Comparison of ENCODE assay signal across 8 cellular contexts in genomic region chr10:29448756-29449592, GRCh38.
A peak's percentile ranks its signal among the peaks of the same experiment; 100 is the strongest.
DNase-seq lines count a peak whose midpoint lies in the region; ATAC-seq and TF ChIP-seq lines count a peak whose summit lies in the region.
"Not testable (repeated sequence)": the region's sequence is repeated elsewhere in the genome, so short reads cannot be mapped to it uniquely, and the experiment has no call there.

No MANE protein-coding gene starts in this region.

- DNase-seq in NCI-H1092 treated with DMSO at 0.1 percent for 48 hours (lab: John Stamatoyannopoulos, UW): peak; percentile 27
- DNase-seq in activated naive CD4-positive, alpha-beta T cell treated with anti-CD3 and anti-CD28 coated beads, Interleukin-2, amount 50 U/mL, for 16 hours: peak; percentile 76
- DNase-seq in Right ventricle myocardium inferior (ENCODE audit: missing footprints): peak; percentile 93
- DNase-seq in thyroid gland: peak; percentile 82 to 85

- not testable (repeated sequence) for H3K4me2 ChIP-seq in parathyroid adenoma (ENCODE audit: low read length)

- peak; percentile 74 for TF ChIP-seq CTCF in GM12872 (IDR thresholded peaks at IDR 0.05; ENCODE audit: insufficient read depth, low read depth, low read length)
- TF ChIP-seq CTCF in parathyroid adenoma (IDR thresholded peaks at IDR 0.05): peak; percentile 85
- peak; percentile 49 to 90 (median 69) for TF ChIP-seq CTCF in thyroid gland (IDR thresholded peaks at IDR 0.05)

- not testable (repeated sequence) for H3K4me3 ChIP-seq in parathyroid adenoma (ENCODE audit: low read depth, low read length); thyroid gland (replicated peaks in 1 of 3)

- not testable (repeated sequence) for H2AFZ ChIP-seq in parathyroid adenoma

- H3K27me3 ChIP-seq in parathyroid adenoma (ENCODE audit: control insufficient read depth, insufficient read depth, low read length); thyroid gland: not testable (repeated sequence)

- not testable (repeated sequence) for H3K9ac ChIP-seq in parathyroid adenoma

- H3K27ac ChIP-seq in parathyroid adenoma, thyroid gland: not testable (repeated sequence)

- H3K9me3 ChIP-seq in parathyroid adenoma (ENCODE audit: control insufficient read depth, low read length); thyroid gland: not testable (repeated sequence)

- not testable (repeated sequence) for H3K27ac Mint-ChIP-seq in T-helper 1 cell treated with Interleukin-12 subunit alpha and Interleukin-12 subunit beta and Interleukin-4 antibody, amounts not matched to agents 30 μg/mL and 1 μg/mL, for 36 hours

- ATAC-seq in HG02623 (IDR thresholded peaks at IDR 0.05; ENCODE audit: unreplicated experiment) (peak; percentile 76), Right ventricle myocardium inferior (peak; percentile 91)

- 35 to 47% methylated on average over 15 to 21 of the region's 21 CpGs for WGBS in thyroid gland, 2 donors

- H3K27me3 Mint-ChIP-seq in T-helper 1 cell treated with Interleukin-12 subunit alpha and Interleukin-12 subunit beta and Interleukin-4 antibody, amounts not matched to agents 30 μg/mL and 1 μg/mL, for 36 hours (ENCODE audit: low read depth): not testable (repeated sequence)

- H3K79me2 ChIP-seq in parathyroid adenoma: peaks cover 25% of the 10 kb centered on the region

- not testable (repeated sequence) for H3K4me1 ChIP-seq in parathyroid adenoma, thyroid gland

- peaks cover 21% of the 10 kb centered on the region for H3K4me1 Mint-ChIP-seq in T-helper 1 cell treated with Interleukin-12 subunit alpha and Interleukin-12 subunit beta and Interleukin-4 antibody, amounts not matched to agents 30 μg/mL and 1 μg/mL, for 36 hours (ENCODE audit: low read depth)

- H3K9me3 Mint-ChIP-seq in T-helper 1 cell treated with Interleukin-12 subunit alpha and Interleukin-12 subunit beta and Interleukin-4 antibody, amounts not matched to agents 30 μg/mL and 1 μg/mL, for 36 hours: not testable (repeated sequence)

- not testable (repeated sequence) for H3K36me3 Mint-ChIP-seq in T-helper 1 cell treated with Interleukin-12 subunit alpha and Interleukin-12 subunit beta and Interleukin-4 antibody, amounts not matched to agents 30 μg/mL and 1 μg/mL, for 36 hours (ENCODE audit: low read depth)

- peak overlapping the region; percentile 23 for H3K4me3 Mint-ChIP-seq in T-helper 1 cell treated with Interleukin-12 subunit alpha and Interleukin-12 subunit beta and Interleukin-4 antibody, amounts not matched to agents 30 μg/mL and 1 μg/mL, for 36 hours

- TF ChIP-seq POLR2A in thyroid gland (IDR thresholded peaks at IDR 0.05): not testable (repeated sequence)

- not testable (repeated sequence) for H3K36me3 ChIP-seq in parathyroid adenoma (ENCODE audit: control insufficient read depth, insufficient read depth, low read length); thyroid gland

- intact Hi-C loops in Right ventricle myocardium inferior (cut with DNase I): loop anchor here (5.0 kb wide), 2 partner anchors 37 to 62 kb away; no protein-coding TSS in a partner anchor
- intact Hi-C loops in thyroid gland (cut with DNase I): loop anchor here (5.0 kb wide), 1 partner anchor 72 kb away; no protein-coding TSS in a partner anchor

Comparison
In these comparisons a context has a peak if more than half of its experiments do, and no peak if none do; other contexts are left out.
1. DNase-seq: peak in every context shown above with its lines; median percentile 93 in Right ventricle myocardium inferior; 84 in thyroid gland; 76 in activated naive CD4-positive, alpha-beta T cell treated with anti-CD3 and anti-CD28 coated beads, Interleukin-2, amount 50 U/mL, for 16 hours; 27 in NCI-H1092 treated with DMSO at 0.1 percent for 48 hours.